In genomic region chr4:74715731-74716435, GRCh38 we compare ENCODE assay signal across 15 cellular contexts.
DNase-seq lines count a peak whose midpoint lies in the region; ATAC-seq, FAIRE-seq and TF ChIP-seq lines count a peak whose summit lies in the region.
"Had no signal": no experiment of that assay in that cellular context is flagged by ENCODE, and none has a peak within 500 bp of the region (broad histone marks: within the 10 kb centered on the region; RNA-seq: fewer than 3 reads in every experiment).

No MANE protein-coding gene starts in this region.

- peaks cover 13% of the 10 kb centered on the region for H3K36me3 Mint-ChIP-seq in nephron (ENCODE audit: low read depth)
- no peaks in the 10 kb centered on the region for H3K36me3 Mint-ChIP-seq in T-cell

- H3K27me3 Mint-ChIP-seq in nephron (ENCODE audit: low read depth) (no peaks in the 10 kb centered on the region), T-cell (peaks cover 3 to 7% of the 10 kb centered on the region in 2 donors)

- H3K4me3 ChIP-seq in body of pancreas = no peak overlapping the region
- H3K4me3 ChIP-seq: BLaER1 had no signal

- H3K9me3 Mint-ChIP-seq in nephron (peaks cover 24% of the 10 kb centered on the region), T-cell (peaks cover 6 to 11% (median 10%) of the 10 kb centered on the region in 3 donors)

- CTCF ChIA-PET in T-cell (lab: Charles Lee) = no interaction called here

- POLR2A ChIA-PET in T-cell (lab: Charles Lee) = no interaction called here

- H3K27ac Mint-ChIP-seq in nephron (peak overlapping the region; percentile 41 to 90 (median 64)), T-cell (no peak overlapping the region)
- H3K27ac Mint-ChIP-seq: activated naive CD4-positive, alpha-beta T cell treated with anti-CD3 and anti-CD28 coated beads for 36 hours had no signal

- no peaks in the 10 kb centered on the region for H3K27me3 ChIP-seq in body of pancreas
- H3K27me3 ChIP-seq: BLaER1 had no signal

- no peak for TF ChIP-seq CTCF in nephron (IDR thresholded peaks at IDR 0.05; ENCODE audit: unreplicated experiment in 3 of 3)
- TF ChIP-seq CTCF in body of pancreas (IDR thresholded peaks at IDR 0.05) = no peak

- FAIRE-seq in RCC 7860 (lab: Jason Lieb, UNC) = no peak
- FAIRE-seq: G401.6 had no signal

- H3K27ac ChIP-seq in body of pancreas = no peak overlapping the region
- H3K27ac ChIP-seq: BLaER1 had no signal

- TF ChIP-seq POLR2A in body of pancreas (IDR thresholded peaks at IDR 0.05) = no peak

- peak; percentile 7 for DNase-seq in astrocyte of the hippocampus (ENCODE audit: low read depth, low spot score)
- DNase-seq in RCC 7860 (ENCODE audit: low spot score) = no peak
- DNase-seq in body of pancreas = no peak
- DNase-seq in T-cell = no peak
- DNase-seq: activated CD4-positive, alpha-beta T cell treated with anti-CD3 and anti-CD28 coated beads for 1 hour; activated naive CD4-positive, alpha-beta T cell treated with anti-CD3 and anti-CD28 coated beads for 36 hours; head of caudate nucleus; KBM-7; SIG-M5 had no signal

- H3K4me1 ChIP-seq in body of pancreas = no peaks in the 10 kb centered on the region
- H3K4me1 ChIP-seq: BLaER1 had no signal

- H3K4me1 Mint-ChIP-seq in nephron (peaks cover 7% of the 10 kb centered on the region), T-cell (no peaks in the 10 kb centered on the region)

- H3K4me3 Mint-ChIP-seq in nephron = no peak overlapping the region
- H3K4me3 Mint-ChIP-seq in T-cell = no peak overlapping the region
- H3K4me3 Mint-ChIP-seq: activated naive CD4-positive, alpha-beta T cell treated with anti-CD3 and anti-CD28 coated beads for 36 hours had no signal

- H3K36me3 ChIP-seq in body of pancreas (replicated peaks in 1 of 2; ENCODE audit: insufficient read depth in 1 of 2, low read depth in 2 of 2) = no peaks in the 10 kb centered on the region
- H3K36me3 ChIP-seq: BLaER1 had no signal

- 39 to 45% methylated on average over 5 of the region's 5 CpGs for WGBS in body of pancreas, 2 donors

- intact Hi-C loops in body of pancreas (cut with DNase I) = no loop called here

- peak; percentile 90 for ATAC-seq in GM18511 (IDR thresholded peaks at IDR 0.05; ENCODE audit: unreplicated experiment)
- peak; percentile 62 for ATAC-seq in HG02885 (IDR thresholded peaks at IDR 0.05; ENCODE audit: poor library complexity, unreplicated experiment)
- no peak for ATAC-seq in body of pancreas
- no peak for ATAC-seq in T-cell (replicated peaks in 1 of 4)
- no peak for ATAC-seq in HG02623 (IDR thresholded peaks at IDR 0.05; ENCODE audit: unreplicated experiment)

- no peaks in the 10 kb centered on the region for H3K9me3 ChIP-seq in body of pancreas

Comparison
In these comparisons a context has a peak if more than half of its experiments do, and no peak if none do; other contexts are left out.
1. ATAC-seq: peak in GM18511 (single experiment) and HG02885 (single experiment); none in body of pancreas (single experiment), T-cell (0 of 4) and HG02623 (single experiment).
2. H3K27ac Mint-ChIP-seq: peak in nephron (3 of 3); none in T-cell (0 of 2).